ENCODE assay signal across 15 cellular contexts in the genomic region with DNA sequence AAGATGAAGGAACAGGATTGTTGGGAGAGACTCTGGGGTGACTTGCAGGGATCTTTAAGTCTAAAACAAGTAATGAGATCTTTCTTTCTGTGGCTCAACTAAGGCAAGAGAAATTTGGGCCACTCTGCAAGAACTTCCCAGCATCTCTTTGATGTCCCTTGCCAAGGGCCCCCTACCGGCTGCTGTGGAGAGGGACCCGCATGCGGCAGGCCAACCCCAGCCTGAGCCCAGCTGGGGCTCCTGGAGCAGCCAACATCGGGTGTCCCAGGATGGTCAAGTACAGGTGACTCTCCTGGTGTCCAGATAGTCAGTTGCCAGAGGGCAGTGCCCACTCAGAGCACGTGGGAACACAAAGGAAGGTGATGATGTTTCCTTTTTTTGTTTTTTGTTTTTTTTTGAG.
DNase-seq lines count a peak whose midpoint lies in the region; ATAC-seq, FAIRE-seq and TF ChIP-seq lines count a peak whose summit lies in the region.
"Had no signal": no experiment of that assay in that cellular context is flagged by ENCODE, and none has a peak within 500 bp of the region (broad histone marks: within the 10 kb centered on the region; RNA-seq: fewer than 3 reads in every experiment).

No MANE protein-coding gene starts in this region.

- TF ChIP-seq CTCF in endothelial cell of umbilical vein (IDR thresholded peaks at IDR 0.05; ENCODE audit: extremely low read depth in 1 of 2, insufficient read depth in 1 of 2, low read depth in 1 of 2, low read length in 2 of 2) = peak; percentile 6 to 8
- TF ChIP-seq CTCF in spleen (IDR thresholded peaks at IDR 0.05 in 8 of 11, conservative IDR thresholded peaks at IDR 0.05 in 3 of 11) = no peak

- H3K9me3 ChIP-seq in endothelial cell of umbilical vein (replicated peaks; ENCODE audit: control insufficient read depth, insufficient read depth, low read length) (no peaks in the 10 kb centered on the region), spleen (no peaks in the 10 kb centered on the region)
- H3K9me3 ChIP-seq: BLaER1 had no signal

- no peak overlapping the region for H2AFZ ChIP-seq in endothelial cell of umbilical vein (ENCODE audit: low read depth, low read length)

- BruUV-seq in endothelial cell of umbilical vein (replicated peaks; lab: Mats Ljungman, UMichigan) = no TSS peak

- H3K4me3 ChIP-seq in endothelial cell of umbilical vein (replicated peaks in 1 of 3; ENCODE audit: insufficient read depth in 1 of 3, low read depth in 1 of 3, low read length in 3 of 3) (no peak overlapping the region), spleen (no peak overlapping the region)
- H3K4me3 ChIP-seq: BLaER1 had no signal

- no peak for ATAC-seq in activated naive CD8-positive, alpha-beta T cell treated with anti-CD3 and anti-CD28 coated beads, Interleukin-2, amount 10 ng/mL, durations not matched to agents 7 days and 5 days (ENCODE audit: low read depth)
- no peak for ATAC-seq in GM18907 (IDR thresholded peaks at IDR 0.05; ENCODE audit: unreplicated experiment)
- no peak for ATAC-seq in activated T-cell treated with anti-CD3 and anti-CD28 coated beads, Interleukin-2, amount 50 U/mL, for 4 hours
- ATAC-seq: activated naive CD8-positive, alpha-beta T cell treated with anti-CD3 and anti-CD28 coated beads, Interleukin-2, amount 50 U/mL, for 24 hours; stimulated activated effector memory CD8-positive, alpha-beta T cell treated with anti-CD3 and anti-CD28 coated beads, Interleukin-12 subunit alpha, Interleukin-12 subunit beta, amount 100 ng/mL, for 72 hours had no signal

- H3K27ac Mint-ChIP-seq in activated naive CD8-positive, alpha-beta T cell treated with anti-CD3 and anti-CD28 coated beads, Interleukin-2, amount 10 ng/mL, durations not matched to agents 7 days and 5 days = peak overlapping the region; percentile 23
- no peak overlapping the region for H3K27ac Mint-ChIP-seq in activated naive CD8-positive, alpha-beta T cell treated with anti-CD3 and anti-CD28 coated beads for 36 hours
- H3K27ac Mint-ChIP-seq: activated naive CD8-positive, alpha-beta T cell treated with anti-CD3 and anti-CD28 coated beads, Interleukin-2, amount 50 U/mL, for 24 hours had no signal

- H3K4me1 Mint-ChIP-seq in activated naive CD8-positive, alpha-beta T cell treated with anti-CD3 and anti-CD28 coated beads, Interleukin-2, amount 10 ng/mL, durations not matched to agents 7 days and 5 days = peaks cover 7% of the 10 kb centered on the region
- peaks cover 11% of the 10 kb centered on the region for H3K4me1 Mint-ChIP-seq in activated naive CD8-positive, alpha-beta T cell treated with anti-CD3 and anti-CD28 coated beads for 36 hours
- H3K4me1 Mint-ChIP-seq in activated T-cell treated with anti-CD3 and anti-CD28 coated beads, Interleukin-2, amount 50 U/mL, for 4 hours (ENCODE audit: low read depth) = peaks cover 1% of the 10 kb centered on the region

- H3K27ac ChIP-seq in endothelial cell of umbilical vein (ENCODE audit: insufficient read depth, low read depth, low read length) (no peak overlapping the region), spleen (no peak overlapping the region)
- H3K27ac ChIP-seq: BLaER1, HL-60 had no signal

- no peaks in the 10 kb centered on the region for H3K79me2 ChIP-seq in endothelial cell of umbilical vein (ENCODE audit: control insufficient read depth, insufficient read depth, low read length)

- no peaks in the 10 kb centered on the region for H3K27me3 Mint-ChIP-seq in activated naive CD8-positive, alpha-beta T cell treated with anti-CD3 and anti-CD28 coated beads, Interleukin-2, amount 10 ng/mL, durations not matched to agents 7 days and 5 days
- H3K27me3 Mint-ChIP-seq in activated naive CD8-positive, alpha-beta T cell treated with anti-CD3 and anti-CD28 coated beads for 36 hours = no peaks in the 10 kb centered on the region
- no peaks in the 10 kb centered on the region for H3K27me3 Mint-ChIP-seq in activated T-cell treated with anti-CD3 and anti-CD28 coated beads, Interleukin-2, amount 50 U/mL, for 4 hours (ENCODE audit: low read depth)
- H3K27me3 Mint-ChIP-seq: activated naive CD8-positive, alpha-beta T cell treated with anti-CD3 and anti-CD28 coated beads, Interleukin-2, amount 50 U/mL, for 24 hours had no signal

- dilution Hi-C loops in endothelial cell of umbilical vein (cut with MboI; ENCODE audit: extremely low pct_ligation_motif_present, low sequenced_read_pairs) = no loop called here

- WGBS in spleen, 5 donors = 80 to 90% (median 84%) methylated on average over 5 of the region's 5 CpGs

- H4K20me1 ChIP-seq in endothelial cell of umbilical vein (replicated peaks; ENCODE audit: control insufficient read depth, extremely low read depth, insufficient read depth, low read length) = no peaks in the 10 kb centered on the region

- H3K4me3 Mint-ChIP-seq in activated naive CD8-positive, alpha-beta T cell treated with anti-CD3 and anti-CD28 coated beads, Interleukin-2, amount 10 ng/mL, durations not matched to agents 7 days and 5 days = no peak overlapping the region
- H3K4me3 Mint-ChIP-seq in activated naive CD8-positive, alpha-beta T cell treated with anti-CD3 and anti-CD28 coated beads for 36 hours = no peak overlapping the region
- no peak overlapping the region for H3K4me3 Mint-ChIP-seq in activated T-cell treated with anti-CD3 and anti-CD28 coated beads, Interleukin-2, amount 50 U/mL, for 4 hours
- H3K4me3 Mint-ChIP-seq: activated naive CD8-positive, alpha-beta T cell treated with anti-CD3 and anti-CD28 coated beads, Interleukin-2, amount 50 U/mL, for 24 hours; stimulated activated effector memory CD8-positive, alpha-beta T cell treated with anti-CD3 and anti-CD28 coated beads, Interleukin-12 subunit alpha, Interleukin-12 subunit beta, amount 100 ng/mL, for 72 hours had no signal

- H3K9me3 Mint-ChIP-seq in activated naive CD8-positive, alpha-beta T cell treated with anti-CD3 and anti-CD28 coated beads, Interleukin-2, amount 10 ng/mL, durations not matched to agents 7 days and 5 days = no peaks in the 10 kb centered on the region
- no peaks in the 10 kb centered on the region for H3K9me3 Mint-ChIP-seq in activated naive CD8-positive, alpha-beta T cell treated with anti-CD3 and anti-CD28 coated beads for 36 hours
- no peaks in the 10 kb centered on the region for H3K9me3 Mint-ChIP-seq in activated T-cell treated with anti-CD3 and anti-CD28 coated beads, Interleukin-2, amount 50 U/mL, for 4 hours
- H3K9me3 Mint-ChIP-seq: activated naive CD8-positive, alpha-beta T cell treated with anti-CD3 and anti-CD28 coated beads, Interleukin-2, amount 50 U/mL, for 24 hours; stimulated activated effector memory CD8-positive, alpha-beta T cell treated with anti-CD3 and anti-CD28 coated beads, Interleukin-12 subunit alpha, Interleukin-12 subunit beta, amount 100 ng/mL, for 72 hours had no signal

- H3K27me3 ChIP-seq in endothelial cell of umbilical vein (ENCODE audit: control insufficient read depth in 2 of 2, insufficient read depth in 2 of 2, low read length in 2 of 2) (no peaks in the 10 kb centered on the region), spleen (replicated peaks in 1 of 7) (no peaks in the 10 kb centered on the region)
- H3K27me3 ChIP-seq: BLaER1 had no signal

- intact Hi-C loops in endothelial cell of umbilical vein (cut with micrococcal nuclease) = no loop called here
- intact Hi-C loops in spleen (cut with DNase I; ENCODE audit: low total_unique reads) = no loop called here

- no peak for FAIRE-seq in endothelial cell of umbilical vein (lab: Jason Lieb, UNC)

- POLR2A ChIA-PET in activated naive CD8-positive, alpha-beta T cell treated with anti-CD3 and anti-CD28 coated beads, Interleukin-2, amount 10 ng/mL, durations not matched to agents 7 days and 5 days (lab: Charles Lee) = no interaction called here
- POLR2A ChIA-PET in endothelial cell of umbilical vein (lab: Charles Lee) = no interaction called here

- no peaks in the 10 kb centered on the region for H3K4me1 ChIP-seq in endothelial cell of umbilical vein (ENCODE audit: control insufficient read depth, extremely low read depth, insufficient read depth, low read length)
- no peaks in the 10 kb centered on the region for H3K4me1 ChIP-seq in spleen

- H3K36me3 ChIP-seq in endothelial cell of umbilical vein (ENCODE audit: control insufficient read depth in 2 of 2, extremely low read depth in 1 of 2, insufficient read depth in 2 of 2, low read length in 2 of 2) (no peaks in the 10 kb centered on the region), spleen (peaks cover 0 to 39% (median 0%) of the 10 kb centered on the region in 6 donors)

- CTCF ChIA-PET in endothelial cell of umbilical vein (lab: Charles Lee) = no interaction called here

- no peak overlapping the region for H3K4me2 ChIP-seq in endothelial cell of umbilical vein (ENCODE audit: insufficient read depth, low read length)
- H3K4me2 ChIP-seq: BLaER1 had no signal

- H3K36me3 Mint-ChIP-seq in activated naive CD8-positive, alpha-beta T cell treated with anti-CD3 and anti-CD28 coated beads, Interleukin-2, amount 10 ng/mL, durations not matched to agents 7 days and 5 days = no peaks in the 10 kb centered on the region
- H3K36me3 Mint-ChIP-seq in activated naive CD8-positive, alpha-beta T cell treated with anti-CD3 and anti-CD28 coated beads for 36 hours = peaks cover 2% of the 10 kb centered on the region
- peaks cover 9% of the 10 kb centered on the region for H3K36me3 Mint-ChIP-seq in activated T-cell treated with anti-CD3 and anti-CD28 coated beads, Interleukin-2, amount 50 U/mL, for 4 hours (ENCODE audit: insufficient read depth)

- no peak overlapping the region for H3K9ac ChIP-seq in endothelial cell of umbilical vein (replicated peaks; ENCODE audit: extremely low read depth, insufficient read depth, low read length)
- H3K9ac ChIP-seq: BLaER1 had no signal

- H3K9me1 ChIP-seq in endothelial cell of umbilical vein (replicated peaks; ENCODE audit: control insufficient read depth, extremely low read depth, insufficient read depth, low read length) = no peaks in the 10 kb centered on the region

- no peak for DNase-seq in activated naive CD8-positive, alpha-beta T cell treated with anti-CD3 and anti-CD28 coated beads, Interleukin-2, amount 10 ng/mL, durations not matched to agents 7 days and 5 days
- DNase-seq in activated naive CD8-positive, alpha-beta T cell treated with anti-CD3 and anti-CD28 coated beads for 36 hours = no peak
- DNase-seq in NAMALWA (ENCODE audit: low spot score) (peak; percentile 19), endothelial cell of umbilical vein (ENCODE audit: low read depth, low spot score) (no peak), spleen (peak; percentile 62), activated gamma-delta T cell treated with Interleukin-2 at 50 U/mL for 16 hours (no peak)
- no peak for DNase-seq in activated T-cell treated with anti-CD3 and anti-CD28 coated beads, Interleukin-2, amount 50 U/mL, for 4 hours
- DNase-seq: activated naive CD8-positive, alpha-beta T cell treated with anti-CD3 and anti-CD28 coated beads, Interleukin-2, amount 50 U/mL, for 24 hours; cortex of kidney; MM.1S; OCI-M1 had no signal

- TF ChIP-seq POLR2A in endothelial cell of umbilical vein (IDR thresholded peaks at IDR 0.05; ENCODE audit: low read depth, low read length) (no peak), spleen (IDR thresholded peaks at IDR 0.05) (no peak)

TF ChIP-seq in endothelial cell of umbilical vein, 7 proteins besides CTCF, POLR2A, EP300 and RAD21 (continues in another document):
- TF ChIP-seq POLR2AphosphoS5 (IDR thresholded peaks at IDR 0.05; ENCODE audit: insufficient read depth, low read depth, low read length) = no peak
- no peak for TF ChIP-seq FOS (IDR thresholded peaks at IDR 0.05; ENCODE audit: borderline replicate concordance, insufficient read depth, low read length)

Comparison
In these comparisons a context has a peak if more than half of its experiments do, and no peak if none do; other contexts are left out.
1. DNase-seq: peak in NAMALWA (single experiment) and spleen (single experiment); none in activated naive CD8-positive, alpha-beta T cell treated with anti-CD3 and anti-CD28 coated beads, Interleukin-2, amount 10 ng/mL, durations not matched to agents 7 days and 5 days (single experiment), activated naive CD8-positive, alpha-beta T cell treated with anti-CD3 and anti-CD28 coated beads for 36 hours (single experiment), endothelial cell of umbilical vein (single experiment), activated gamma-delta T cell treated with Interleukin-2 at 50 U/mL for 16 hours (single experiment) and activated T-cell treated with anti-CD3 and anti-CD28 coated beads, Interleukin-2, amount 50 U/mL, for 4 hours (single experiment).
2. CTCF ChIP-seq: peak in endothelial cell of umbilical vein (2 of 2); none in spleen (0 of 11).